In genomic region chr1:116948642-116949041, GRCh38 we compare ENCODE assay signal across 17 cellular contexts. TPM values are rescaled to one million over a fixed set of nuclear protein-coding genes. Genes with fewer than 3 reads are reported as not detected.
"Had no signal": no experiment of that assay in that cellular context is flagged by ENCODE, and none has a peak within 500 bp of the region (broad histone marks: within the 10 kb centered on the region; RNA-seq: fewer than 3 reads in every experiment).

No MANE protein-coding gene starts in this region.

- H2AFZ ChIP-seq: hepatocyte had no signal

- H3K27me3 ChIP-seq: esophagus squamous epithelium, foreskin keratinocyte, hepatocyte had no signal

- H3K27me3 Mint-ChIP-seq: central memory CD8-positive, alpha-beta T cell; naive thymus-derived CD8-positive, alpha-beta T cell; stimulated activated naive CD8-positive, alpha-beta T cell treated with anti-CD3 and anti-CD28 coated beads, Interleukin-15, Interleukin-2, amounts not matched to agents 100 ng/mL and 50 ng/mL, for 24 hours had no signal

- H3K9me3 ChIP-seq: esophagus squamous epithelium, thoracic aorta had no signal

- FAIRE-seq: kidney had no signal

- ATAC-seq: effector memory CD8-positive, alpha-beta T cell; foreskin keratinocyte; left colon; naive thymus-derived CD8-positive, alpha-beta T cell; stimulated activated effector memory CD8-positive, alpha-beta T cell treated with anti-CD3 and anti-CD28 coated beads, Interleukin-12 subunit alpha, Interleukin-12 subunit beta, amount 100 ng/mL, for 72 hours had no signal

- H3K4me2 ChIP-seq: hepatocyte had no signal

- H3K4me1 Mint-ChIP-seq: central memory CD8-positive, alpha-beta T cell had no signal

- DNase-seq: effector memory CD8-positive, alpha-beta T cell; esophagus squamous epithelium; foreskin keratinocyte; kidney; left colon; mammary epithelial cell; naive thymus-derived CD8-positive, alpha-beta T cell; posterior cingulate gyrus; stimulated activated CD4-positive, alpha-beta T cell treated with anti-CD3 and anti-CD28 coated beads, Interleukin-4, amount 100 ng/mL, for 1 hour; stimulated activated CD8-positive, alpha-beta memory T cell treated with anti-CD3 and anti-CD28 coated beads, Interleukin-4, amount 100 ng/mL, for 48 hours had no signal

- H3K79me2 ChIP-seq: hepatocyte had no signal

- H3K4me3 Mint-ChIP-seq: central memory CD8-positive, alpha-beta T cell; dendritic cell treated with granulocyte-macrophage colony-stimulating factor and Interleukin-4, amounts not matched to agents 40 ng/mL and 50 ng/mL, for 4 days; effector memory CD8-positive, alpha-beta T cell; naive thymus-derived CD8-positive, alpha-beta T cell; stimulated activated effector memory CD8-positive, alpha-beta T cell treated with anti-CD3 and anti-CD28 coated beads, Interleukin-12 subunit alpha, Interleukin-12 subunit beta, amount 100 ng/mL, for 72 hours; stimulated activated naive CD8-positive, alpha-beta T cell treated with anti-CD3 and anti-CD28 coated beads, Interleukin-15, Interleukin-2, amounts not matched to agents 100 ng/mL and 50 ng/mL, for 24 hours had no signal

- H3K9me3 Mint-ChIP-seq: central memory CD8-positive, alpha-beta T cell; dendritic cell treated with granulocyte-macrophage colony-stimulating factor and Interleukin-4, amounts not matched to agents 40 ng/mL and 50 ng/mL, for 4 days; effector memory CD8-positive, alpha-beta T cell; naive thymus-derived CD8-positive, alpha-beta T cell; stimulated activated effector memory CD8-positive, alpha-beta T cell treated with anti-CD3 and anti-CD28 coated beads, Interleukin-12 subunit alpha, Interleukin-12 subunit beta, amount 100 ng/mL, for 72 hours; stimulated activated naive CD8-positive, alpha-beta T cell treated with anti-CD3 and anti-CD28 coated beads, Interleukin-15, Interleukin-2, amounts not matched to agents 100 ng/mL and 50 ng/mL, for 24 hours had no signal

- H3K36me3 Mint-ChIP-seq: naive thymus-derived CD8-positive, alpha-beta T cell; stimulated activated effector memory CD8-positive, alpha-beta T cell treated with anti-CD3 and anti-CD28 coated beads, Interleukin-12 subunit alpha, Interleukin-12 subunit beta, amount 100 ng/mL, for 72 hours had no signal

- H3K27ac Mint-ChIP-seq: dendritic cell treated with granulocyte-macrophage colony-stimulating factor and Interleukin-4, amounts not matched to agents 40 ng/mL and 50 ng/mL, for 4 days; effector memory CD8-positive, alpha-beta T cell; stimulated activated effector memory CD8-positive, alpha-beta T cell treated with anti-CD3 and anti-CD28 coated beads, Interleukin-12 subunit alpha, Interleukin-12 subunit beta, amount 100 ng/mL, for 72 hours; stimulated activated naive CD8-positive, alpha-beta T cell treated with anti-CD3 and anti-CD28 coated beads, Interleukin-15, Interleukin-2, amounts not matched to agents 100 ng/mL and 50 ng/mL, for 24 hours had no signal

- H3K4me3 ChIP-seq: esophagus squamous epithelium, hepatocyte, thoracic aorta had no signal

- H3K27ac ChIP-seq: epithelial cell of prostate, foreskin keratinocyte, hepatocyte, thoracic aorta had no signal

RNA-seq across cellular contexts. Expression of gene CD101, which starts 52.9 kb away (rescaled TPM):
- total RNA-seq: naive thymus-derived CD8-positive, alpha-beta T cell had no signal
- polyA plus RNA-seq: hepatocyte had no signal
